ENCODE assay signal across 1 cellular context in the genomic region with DNA sequence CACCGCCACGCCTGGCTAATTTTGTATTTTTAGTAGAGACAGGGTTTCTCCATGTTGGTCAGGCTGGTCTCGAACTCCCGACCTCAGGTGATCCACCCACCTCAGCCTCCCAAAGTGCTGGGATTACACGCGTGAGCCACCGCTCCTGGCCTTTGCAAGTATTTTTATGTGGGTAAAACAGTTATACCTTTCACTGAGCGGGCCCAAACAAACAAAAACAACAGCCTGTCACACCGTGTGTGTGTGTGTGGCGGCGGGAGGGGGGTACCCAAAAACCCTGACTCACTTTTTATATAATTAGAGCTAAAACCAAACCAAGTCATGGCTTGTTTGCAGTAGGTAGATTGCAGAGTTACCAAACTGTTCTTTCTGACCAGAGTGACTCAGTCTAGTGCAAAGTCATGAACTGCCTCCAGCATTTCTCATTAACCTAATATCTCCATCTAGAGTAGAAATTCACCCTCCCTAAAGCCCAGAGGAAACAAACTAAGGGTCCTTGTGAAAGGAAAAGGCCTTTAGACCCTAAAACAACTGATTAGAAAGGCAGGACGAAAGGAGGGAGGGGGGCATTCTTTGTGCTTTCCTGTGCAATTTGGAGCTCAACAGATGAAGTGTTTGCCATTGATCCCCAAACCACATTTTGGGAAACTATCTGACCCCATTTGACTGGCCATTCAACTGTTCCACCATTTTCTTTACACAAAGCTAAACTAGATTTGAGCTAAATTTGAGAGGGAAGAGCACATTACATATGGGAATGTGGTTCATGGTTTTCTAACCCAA.
TF ChIP-seq lines count a peak whose summit lies in the region.

No MANE protein-coding gene starts in this region.

TF ChIP-seq in K562, 482 proteins besides CTCF, POLR2A, EP300 and RAD21 (continued from another document):
- TF ChIP-seq MLLT1 (IDR thresholded peaks at IDR 0.05) (peak in 1 of 2 experiments; percentile 82; a peak in 2 of 4 replicates), ZKSCAN8 (CRISPR knock-in tag; IDR thresholded peaks at IDR 0.05) (peak; percentile 36; the same call in 1 of the 2 replicates), KAT8 (IDR thresholded peaks at IDR 0.05; ENCODE audit: low read depth) (no peak), SRF (CRISPR knock-in tag; IDR thresholded peaks at IDR 0.05) (no peak), ZBTB26 (CRISPR knock-in tag; IDR thresholded peaks at IDR 0.05) (no peak), ZNF592 (IDR thresholded peaks at IDR 0.05) (peak; percentile 95), RUNX1 (IDR thresholded peaks at IDR 0.05; ENCODE audit: low read depth) (no peak), ZNF253 (CRISPR knock-in tag; conservative IDR thresholded peaks at IDR 0.05) (peak; percentile 66; the same call in 1 of the 2 replicates), ZFP30 (CRISPR knock-in tag; IDR thresholded peaks at IDR 0.05; ENCODE audit: borderline replicate concordance) (no peak), DPF2 (IDR thresholded peaks at IDR 0.05) (peak; percentile 68), SMARCA5 (IDR thresholded peaks at IDR 0.05) (peak; percentile 65), CBFA2T2 (conservative IDR thresholded peaks at IDR 0.05) (0 out of 2 replicates have a peak, but pooled peaks have one; percentile 9), ZNF445 (CRISPR knock-in tag; IDR thresholded peaks at IDR 0.05; ENCODE audit: low read depth) (0 out of 2 replicates have a peak, but pooled peaks have one; percentile 54), ARID1B (IDR thresholded peaks at IDR 0.05) (peak; percentile 63; the same call in 1 of the 2 replicates), ZNF324 (CRISPR knock-in tag; IDR thresholded peaks at IDR 0.05) (no peak), RFX7 (CRISPR knock-in tag; IDR thresholded peaks at IDR 0.05) (0 out of 2 replicates have a peak, but pooled peaks have one; percentile 35), EHMT2 (IDR thresholded peaks at IDR 0.05) (peak; percentile 77)
- TF ChIP-seq, protein P1, sequence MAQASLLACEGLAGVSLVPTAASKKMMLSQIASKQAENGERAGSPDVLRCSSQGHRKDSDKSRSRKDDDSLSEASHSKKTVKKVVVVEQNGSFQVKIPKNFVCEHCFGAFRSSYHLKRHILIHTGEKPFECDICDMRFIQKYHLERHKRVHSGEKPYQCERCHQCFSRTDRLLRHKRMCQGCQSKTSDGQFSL (CRISPR knock-in tag; IDR thresholded peaks at IDR 0.05) = no peak
- TF ChIP-seq, protein P1 (tag; IDR thresholded peaks at IDR 0.05) = peak in 1 of 2 experiments; percentile 16; a peak in 1 of 4 replicates
- TF ChIP-seq, protein P2, sequence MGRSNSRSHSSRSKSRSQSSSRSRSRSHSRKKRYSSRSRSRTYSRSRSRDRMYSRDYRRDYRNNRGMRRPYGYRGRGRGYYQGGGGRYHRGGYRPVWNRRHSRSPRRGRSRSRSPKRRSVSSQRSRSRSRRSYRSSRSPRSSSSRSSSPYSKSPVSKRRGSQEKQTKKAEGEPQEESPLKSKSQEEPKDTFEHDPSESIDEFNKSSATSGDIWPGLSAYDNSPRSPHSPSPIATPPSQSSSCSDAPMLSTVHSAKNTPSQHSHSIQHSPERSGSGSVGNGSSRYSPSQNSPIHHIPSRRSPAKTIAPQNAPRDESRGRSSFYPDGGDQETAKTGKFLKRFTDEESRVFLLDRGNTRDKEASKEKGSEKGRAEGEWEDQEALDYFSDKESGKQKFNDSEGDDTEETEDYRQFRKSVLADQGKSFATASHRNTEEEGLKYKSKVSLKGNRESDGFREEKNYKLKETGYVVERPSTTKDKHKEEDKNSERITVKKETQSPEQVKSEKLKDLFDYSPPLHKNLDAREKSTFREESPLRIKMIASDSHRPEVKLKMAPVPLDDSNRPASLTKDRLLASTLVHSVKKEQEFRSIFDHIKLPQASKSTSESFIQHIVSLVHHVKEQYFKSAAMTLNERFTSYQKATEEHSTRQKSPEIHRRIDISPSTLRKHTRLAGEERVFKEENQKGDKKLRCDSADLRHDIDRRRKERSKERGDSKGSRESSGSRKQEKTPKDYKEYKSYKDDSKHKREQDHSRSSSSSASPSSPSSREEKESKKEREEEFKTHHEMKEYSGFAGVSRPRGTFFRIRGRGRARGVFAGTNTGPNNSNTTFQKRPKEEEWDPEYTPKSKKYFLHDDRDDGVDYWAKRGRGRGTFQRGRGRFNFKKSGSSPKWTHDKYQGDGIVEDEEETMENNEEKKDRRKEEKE (IDR thresholded peaks at IDR 0.05; ENCODE audit: borderline replicate concordance in 1 of 2, control insufficient read depth in 1 of 2, low read depth in 2 of 2, low read length in 1 of 2) = no peak
- TF ChIP-seq, protein P3, sequence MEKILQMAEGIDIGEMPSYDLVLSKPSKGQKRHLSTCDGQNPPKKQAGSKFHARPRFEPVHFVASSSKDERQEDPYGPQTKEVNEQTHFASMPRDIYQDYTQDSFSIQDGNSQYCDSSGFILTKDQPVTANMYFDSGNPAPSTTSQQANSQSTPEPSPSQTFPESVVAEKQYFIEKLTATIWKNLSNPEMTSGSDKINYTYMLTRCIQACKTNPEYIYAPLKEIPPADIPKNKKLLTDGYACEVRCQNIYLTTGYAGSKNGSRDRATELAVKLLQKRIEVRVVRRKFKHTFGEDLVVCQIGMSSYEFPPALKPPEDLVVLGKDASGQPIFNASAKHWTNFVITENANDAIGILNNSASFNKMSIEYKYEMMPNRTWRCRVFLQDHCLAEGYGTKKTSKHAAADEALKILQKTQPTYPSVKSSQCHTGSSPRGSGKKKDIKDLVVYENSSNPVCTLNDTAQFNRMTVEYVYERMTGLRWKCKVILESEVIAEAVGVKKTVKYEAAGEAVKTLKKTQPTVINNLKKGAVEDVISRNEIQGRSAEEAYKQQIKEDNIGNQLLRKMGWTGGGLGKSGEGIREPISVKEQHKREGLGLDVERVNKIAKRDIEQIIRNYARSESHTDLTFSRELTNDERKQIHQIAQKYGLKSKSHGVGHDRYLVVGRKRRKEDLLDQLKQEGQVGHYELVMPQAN (IDR thresholded peaks at IDR 0.05; ENCODE audit: borderline replicate concordance) = no peak
